In genomic region chr7:155584763-155585531, GRCh38 we compare ENCODE assay signal across 14 cellular contexts. TPM values are rescaled to one million over a fixed set of nuclear protein-coding genes. Genes with fewer than 3 reads are reported as not detected.
A peak's percentile ranks its signal among the peaks of the same experiment; 100 is the strongest.
DNase-seq lines count a peak whose midpoint lies in the region; ATAC-seq and TF ChIP-seq lines count a peak whose summit lies in the region.
"Had no signal": no experiment of that assay in that cellular context is flagged by ENCODE, and none has a peak within 500 bp of the region (broad histone marks: within the 10 kb centered on the region; RNA-seq: fewer than 3 reads in every experiment).

No MANE protein-coding gene starts in this region.

- H3K4me3 ChIP-seq in HEK293 (ENCODE audit: low read depth, low read length) (no peak overlapping the region), epithelial cell of esophagus (ENCODE audit: low read length) (no peak overlapping the region)
- H3K4me3 ChIP-seq: prostate gland, upper lobe of left lung had no signal

- DNase-seq in OCI-M1 (lab: John Stamatoyannopoulos, UW), result peak; percentile 21
- peak; percentile 50 for DNase-seq in epithelial cell of esophagus (ENCODE audit: low read depth)
- DNase-seq in posterior vena cava (ENCODE audit: low spot score), result peak; percentile 78
- DNase-seq in RWPE1 (ENCODE audit: low spot score), result no peak
- no peak for DNase-seq in HT-29 (ENCODE audit: low spot score)
- no peak for DNase-seq in iPS-NIHi7 (ENCODE audit: extremely low spot score)
- DNase-seq: activated CD4-positive, alpha-beta T cell treated with anti-CD3 and anti-CD28 coated beads for 4 hours; effector memory CD4-positive, alpha-beta T cell; kidney glomerular epithelial cell; NCI-H2029 had no signal

- intact Hi-C loops in posterior vena cava (cut with DNase I), result no loop called here

- no peaks in the 10 kb centered on the region for H3K4me1 ChIP-seq in HEK293 (ENCODE audit: control insufficient read depth, insufficient read depth, low read length)
- H3K4me1 ChIP-seq: prostate gland had no signal

- no peaks in the 10 kb centered on the region for H3K9me3 ChIP-seq in HEK293 (ENCODE audit: control insufficient read depth, insufficient read depth, low read depth, low read length)
- H3K9me3 ChIP-seq: prostate gland, upper lobe of left lung had no signal

- H3K36me3 ChIP-seq in HEK293 (ENCODE audit: control insufficient read depth in 2 of 2, insufficient read depth in 1 of 2, low read length in 2 of 2), result no peaks in the 10 kb centered on the region
- H3K36me3 ChIP-seq: prostate gland, upper lobe of left lung had no signal

- ATAC-seq in GM21381 (IDR thresholded peaks at IDR 0.05; ENCODE audit: unreplicated experiment), result no peak

- POLR2A ChIA-PET in HEK293 (lab: Yijun Ruan, JAX) (no interaction called here), RWPE1 (lab: Yijun Ruan, JAX; ENCODE audit: low non-redundant PET) (no interaction called here)

- TF ChIP-seq CTCF in HEK293 (tag by site-specific recombination; IDR thresholded peaks at IDR 0.05) (no peak), epithelial cell of esophagus (IDR thresholded peaks at IDR 0.05; ENCODE audit: insufficient read depth, low read depth, low read length, missing control alignments) (no peak), RWPE1 (conservative IDR thresholded peaks at IDR 0.05; ENCODE audit: low read depth) (no peak)

- H3K27ac ChIP-seq in HEK293 (ENCODE audit: extremely low read depth, low read depth, low read length), result no peak overlapping the region
- no peak overlapping the region for H3K27ac ChIP-seq in RWPE1
- H3K27ac ChIP-seq: prostate gland, upper lobe of left lung had no signal

- CTCF ChIA-PET in HEK293 (lab: Yijun Ruan, JAX) (interaction anchor here (0.6 to 3.2 kb wide), 5 partner anchors 9 to 93 kb away, joined by 3 to 32 read pairs (median 3); no protein-coding TSS in a partner anchor), RWPE1 (lab: Yijun Ruan, JAX) (no interaction called here)

TF ChIP-seq in HEK293, 187 proteins besides CTCF, POLR2A, EP300 and RAD21:
- TF ChIP-seq ZNF501 (tag by site-specific recombination; IDR thresholded peaks at IDR 0.05), result no peak
- peak; percentile 36; the same call in 1 of the 2 replicates for TF ChIP-seq ZBTB17 (tag by site-specific recombination; IDR thresholded peaks at IDR 0.05)
TF ChIP-seq in HEK293: peak in this region for 1.

RNA-seq across cellular contexts. Expression of gene CNPY1, which starts 38.6 kb away (rescaled TPM):
- total RNA-seq in posterior vena cava, result not detected
- total RNA-seq in HT-29 (2014; rRNA removed; shearing (Covaris generic)), result not detected in 2 replicates
- total RNA-seq: prostate gland, upper lobe of left lung had no signal

RNA-seq across cellular contexts. Expression of gene RBM33, which starts 59.5 kb away (rescaled TPM):
- total RNA-seq in posterior vena cava, result 10 to 100 TPM; 48.8 to 49.6 TPM
- 36.6 and 45.2 TPM in 2 replicates for total RNA-seq in HT-29 (2014; rRNA removed; shearing (Covaris generic))

Comparison
In these comparisons a context has a peak if more than half of its experiments do, and no peak if none do; other contexts are left out.
1. DNase-seq: peak in OCI-M1 (single experiment), epithelial cell of esophagus (single experiment) and posterior vena cava (single experiment); none in RWPE1 (single experiment), HT-29 (single experiment) and iPS-NIHi7 (single experiment).